24 cellular contexts compared by ENCODE assay signal in the genomic region with DNA sequence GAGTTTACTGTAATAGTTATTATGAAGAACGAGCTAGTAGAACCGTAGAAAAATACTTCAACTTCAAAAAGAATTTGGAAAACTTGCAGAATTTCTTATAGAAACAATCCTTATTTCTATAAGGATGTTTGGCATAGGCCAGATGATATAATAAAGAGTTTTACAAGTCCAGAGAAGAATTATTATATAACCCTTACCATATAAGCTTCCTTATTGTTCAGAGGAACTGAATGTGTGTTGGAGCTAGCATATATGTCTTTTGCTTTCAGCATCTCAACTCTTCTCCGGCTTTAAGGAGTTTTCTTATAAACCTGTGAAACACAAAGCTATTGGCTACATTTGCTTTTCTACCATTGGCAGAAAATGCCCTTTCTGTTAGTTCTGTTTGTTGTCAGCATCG.
DNase-seq lines count a peak whose midpoint lies in the region; ATAC-seq, FAIRE-seq and TF ChIP-seq lines count a peak whose summit lies in the region.
"Had no signal": no experiment of that assay in that cellular context is flagged by ENCODE, and none has a peak within 500 bp of the region (broad histone marks: within the 10 kb centered on the region; RNA-seq: fewer than 3 reads in every experiment).

No MANE protein-coding gene starts in this region.

- H3K79me2 ChIP-seq in Karpas-422 (ENCODE audit: low read length): no peaks in the 10 kb centered on the region

- no peaks in the 10 kb centered on the region for H3K36me3 ChIP-seq in Karpas-422 (ENCODE audit: insufficient read depth, low read length)
- H3K36me3 ChIP-seq in pancreas: no peaks in the 10 kb centered on the region
- H3K36me3 ChIP-seq: BE2C; BLaER1 treated with 17β-estradiol and CSF1 and Interleukin-3, amounts not matched to agents 10 nM and 100 nM had no signal

- H3K27ac ChIP-seq in Karpas-422 (ENCODE audit: low read length) (no peak overlapping the region), pancreas (no peak overlapping the region)
- H3K27ac ChIP-seq: A549; BLaER1 treated with 17β-estradiol and CSF1 and Interleukin-3, amounts not matched to agents 10 nM and 100 nM; GM23248 had no signal

- H3K4me3 ChIP-seq in Karpas-422 (ENCODE audit: low read length): no peak overlapping the region
- H3K4me3 ChIP-seq in pancreas: no peak overlapping the region
- H3K4me3 ChIP-seq: A549; BLaER1 treated with 17β-estradiol and CSF1 and Interleukin-3, amounts not matched to agents 10 nM and 100 nM; GM12878; GM23248 had no signal

- no peak overlapping the region for H2AFZ ChIP-seq in Karpas-422 (ENCODE audit: low read length)
- H2AFZ ChIP-seq: GM23248 had no signal

- intact Hi-C loops in left colon (cut with DNase I, micrococcal nuclease) (no loop called here), pancreas (cut with DNase I) (no loop called here)

- DNase-seq in Karpas-422: peak; percentile 34
- DNase-seq in left colon: no peak
- no peak for DNase-seq in pancreas
- DNase-seq in DMS53 treated with DMSO at 0.1 percent for 48 hours (lab: John Stamatoyannopoulos, UW; ENCODE audit: unreplicated experiment): no peak
- DNase-seq in NCI-H2227 treated with DMSO at 0.1 percent for 48 hours (lab: John Stamatoyannopoulos, UW): no peak
- DNase-seq: 8988T; ACHN; AML-193; BE2C; Calu3; CD4-positive, alpha-beta T cell; CD8-positive, alpha-beta memory T cell; COR-L47; DMS79; EL; GDM1; GM23248; H9 had no signal

- no peak overlapping the region for H3K4me2 ChIP-seq in Karpas-422 (ENCODE audit: low read depth, low read length, poor library complexity, severe bottlenecking)
- H3K4me2 ChIP-seq: A549; BLaER1 treated with 17β-estradiol and CSF1 and Interleukin-3, amounts not matched to agents 10 nM and 100 nM had no signal

- no peaks in the 10 kb centered on the region for H3K4me1 ChIP-seq in Karpas-422 (ENCODE audit: low read length)
- H3K4me1 ChIP-seq in pancreas: no peaks in the 10 kb centered on the region
- H3K4me1 ChIP-seq: A549; BE2C; BLaER1 treated with 17β-estradiol and CSF1 and Interleukin-3, amounts not matched to agents 10 nM and 100 nM had no signal

- FAIRE-seq in pancreas (lab: Jason Lieb, UNC): peak; percentile 57
- FAIRE-seq: A549, GM12878, GM19239 had no signal

- ATAC-seq in left colon (peak; percentile 99), pancreas (no peak), HG03139 (IDR thresholded peaks at IDR 0.05; ENCODE audit: unreplicated experiment) (no peak)
- ATAC-seq: A549, GM12878, HCT116 had no signal

- no peak for TF ChIP-seq CTCF in pancreas (IDR thresholded peaks at IDR 0.05)

- no peaks in the 10 kb centered on the region for H3K9me2 ChIP-seq in Karpas-422 (replicated peaks; ENCODE audit: insufficient read depth, low read length)

- H3K27me3 ChIP-seq in Karpas-422 (ENCODE audit: low read length) (no peaks in the 10 kb centered on the region), pancreas (no peaks in the 10 kb centered on the region)
- H3K27me3 ChIP-seq: BE2C; BLaER1 treated with 17β-estradiol and CSF1 and Interleukin-3, amounts not matched to agents 10 nM and 100 nM had no signal

- no peaks in the 10 kb centered on the region for H4K20me1 ChIP-seq in Karpas-422 (ENCODE audit: insufficient read depth, low read depth, low read length)
- H4K20me1 ChIP-seq: BLaER1 treated with 17β-estradiol and CSF1 and Interleukin-3, amounts not matched to agents 10 nM and 100 nM had no signal

- WGBS in pancreas, 2 donors: 58 to 73% methylated on average over 4 of the region's 4 CpGs

- H3K9me3 ChIP-seq in Karpas-422 (ENCODE audit: low read length): no peaks in the 10 kb centered on the region
- no peaks in the 10 kb centered on the region for H3K9me3 ChIP-seq in pancreas
- H3K9me3 ChIP-seq: A549; BE2C; BLaER1 treated with 17β-estradiol and CSF1 and Interleukin-3, amounts not matched to agents 10 nM and 100 nM had no signal

- H3K9ac ChIP-seq in Karpas-422 (ENCODE audit: low read length): no peak overlapping the region
- H3K9ac ChIP-seq: BLaER1 treated with 17β-estradiol and CSF1 and Interleukin-3, amounts not matched to agents 10 nM and 100 nM; GM23248 had no signal
